In the genomic region with DNA sequence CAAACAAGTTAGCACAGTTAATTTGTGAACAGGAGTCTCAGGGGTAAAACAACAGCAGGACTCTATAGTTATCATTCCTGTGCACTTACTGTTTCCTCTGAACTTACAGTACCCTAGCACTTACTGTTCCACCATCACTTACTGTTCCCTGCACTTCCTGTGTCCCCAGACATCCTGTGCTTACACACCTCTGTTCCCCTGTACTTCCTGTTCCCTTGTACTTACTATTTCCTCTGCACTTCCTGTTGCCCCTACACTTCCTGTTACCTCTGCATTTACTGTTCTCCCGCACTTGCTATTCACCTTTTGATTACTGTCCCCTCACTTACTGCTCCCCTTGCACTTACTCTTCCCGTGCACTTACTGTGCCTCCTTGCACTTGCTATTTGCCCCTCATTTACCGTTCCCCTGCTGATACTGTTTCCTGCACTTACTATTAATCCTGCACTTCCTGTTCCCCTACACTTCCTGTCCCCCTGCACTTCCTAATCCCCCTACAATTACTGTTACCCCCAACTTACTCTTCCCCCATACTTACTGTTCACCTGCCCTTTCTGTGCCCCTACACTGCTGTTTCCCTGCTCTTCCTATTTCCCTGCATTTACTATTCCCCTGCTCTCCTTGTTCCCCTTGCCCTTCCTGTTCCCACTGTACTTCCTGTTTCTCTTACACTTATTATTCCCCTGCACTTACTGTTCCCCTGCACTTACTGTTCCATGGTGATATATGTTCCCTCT, we compare ENCODE assay signal across 13 cellular contexts. TPM values are rescaled to one million over a fixed set of nuclear protein-coding genes. Genes with fewer than 3 reads are reported as not detected.
DNase-seq lines count a peak whose midpoint lies in the region; ATAC-seq and TF ChIP-seq lines count a peak whose summit lies in the region.
"Had no signal": no experiment of that assay in that cellular context is flagged by ENCODE, and none has a peak within 500 bp of the region (broad histone marks: within the 10 kb centered on the region; RNA-seq: fewer than 3 reads in every experiment).

No MANE protein-coding gene starts in this region.

- H3K36me3 ChIP-seq in SK-N-SH (replicated peaks in 1 of 2; ENCODE audit: control insufficient read depth in 1 of 2, insufficient read depth in 2 of 2, low read length in 1 of 2): no peaks in the 10 kb centered on the region
- no peaks in the 10 kb centered on the region for H3K36me3 ChIP-seq in SK-N-MC (ENCODE audit: insufficient read depth, low read length)
- H3K36me3 ChIP-seq in naive thymus-derived CD4-positive, alpha-beta T cell (ENCODE audit: control insufficient read depth in 2 of 3, insufficient read depth in 3 of 3, low read length in 3 of 3): no peaks in the 10 kb centered on the region
- H3K36me3 ChIP-seq: ovary had no signal

- H3K9me2 ChIP-seq in SK-N-SH: no peaks in the 10 kb centered on the region

- 74% methylated on average over 3 of the region's 3 CpGs for WGBS in SK-N-SH (ENCODE audit: low lambda C conversion rate)

- no peak overlapping the region for H3K27ac ChIP-seq in SK-N-SH (ENCODE audit: low read depth in 2 of 2, low read length in 1 of 2)
- H3K27ac ChIP-seq in SK-N-MC: peak overlapping the region; percentile 33; the same call in 1 of the 2 replicates
- H3K27ac ChIP-seq in naive thymus-derived CD4-positive, alpha-beta T cell (ENCODE audit: low read depth, low read length): no peak overlapping the region
- H3K27ac ChIP-seq: ovary had no signal

- H3K9me3 ChIP-seq in SK-N-SH (no peaks in the 10 kb centered on the region), SK-N-MC (ENCODE audit: low read depth, low read length) (peaks cover 2% of the 10 kb centered on the region; the same call in 1 of the 2 replicates)
- peaks cover 0 to 12% (median 8%) of the 10 kb centered on the region in 3 experiments for H3K9me3 ChIP-seq in naive thymus-derived CD4-positive, alpha-beta T cell (ENCODE audit: control insufficient read depth in 2 of 3, low read length in 3 of 3)
- H3K9me3 ChIP-seq: ovary had no signal

- H3K4me3 ChIP-seq in SK-N-SH (ENCODE audit: low read depth in 2 of 2, low read length in 1 of 2): no peak overlapping the region
- H3K4me3 ChIP-seq in Jurkat, Clone E6-1 (ENCODE audit: low read length): no peak overlapping the region
- H3K4me3 ChIP-seq in SK-N-MC: peak overlapping the region; percentile 33
- no peak overlapping the region for H3K4me3 ChIP-seq in naive thymus-derived CD4-positive, alpha-beta T cell (ENCODE audit: low read length)
- H3K4me3 ChIP-seq: ovary had no signal

- H2AFZ ChIP-seq in SK-N-SH (ENCODE audit: low read depth): 0 out of 2 replicates have a peak overlapping the region, but pooled peaks have one; percentile 35

- no peaks in the 10 kb centered on the region for H3K79me2 ChIP-seq in SK-N-SH (ENCODE audit: insufficient read depth)

- no peak for TF ChIP-seq RAD21 in SK-N-SH (IDR thresholded peaks at IDR 0.05; ENCODE audit: low read length)

- intact Hi-C loops in naive thymus-derived CD4-positive, alpha-beta T cell (cut with micrococcal nuclease): no loop called here

- CTCF ChIA-PET in SK-N-SH (lab: Yijun Ruan, JAX): no interaction called here
- CTCF ChIA-PET in naive thymus-derived CD4-positive, alpha-beta T cell (lab: Charles Lee): no interaction called here
- CTCF ChIA-PET in activated CD4-positive, alpha-beta T cell treated with anti-CD3 and anti-CD28 coated beads, Interleukin-2, amount 10 ng/mL, durations not matched to agents 7 days and 5 days (lab: Charles Lee): no interaction called here

- H3K9ac ChIP-seq in SK-N-SH (no peak overlapping the region), SK-N-MC (ENCODE audit: insufficient read length) (no peak overlapping the region)

- peaks cover 0 to 5% (median 3%) of the 10 kb centered on the region in 5 donors for H3K27me3 Mint-ChIP-seq in naive thymus-derived CD4-positive, alpha-beta T cell
- H3K27me3 Mint-ChIP-seq in activated CD4-positive, alpha-beta T cell treated with anti-CD3 and anti-CD28 coated beads, Interleukin-2, amount 10 ng/mL, durations not matched to agents 7 days and 5 days: peaks cover 4% of the 10 kb centered on the region

- TF ChIP-seq CTCF in SK-N-SH (IDR thresholded peaks at IDR 0.05): no peak

- H3K9me3 Mint-ChIP-seq in naive thymus-derived CD4-positive, alpha-beta T cell: peaks cover 6 to 24% (median 13%) of the 10 kb centered on the region in 11 donors
- peaks cover 12% of the 10 kb centered on the region for H3K9me3 Mint-ChIP-seq in activated CD4-positive, alpha-beta T cell treated with anti-CD3 and anti-CD28 coated beads, Interleukin-2, amount 10 ng/mL, durations not matched to agents 7 days and 5 days

- no peaks in the 10 kb centered on the region for H4K20me1 ChIP-seq in SK-N-SH (ENCODE audit: insufficient read depth)

- H3K36me3 Mint-ChIP-seq in naive thymus-derived CD4-positive, alpha-beta T cell: peaks cover 0 to 12% (median 7%) of the 10 kb centered on the region in 5 donors
- peaks cover 6% of the 10 kb centered on the region for H3K36me3 Mint-ChIP-seq in activated CD4-positive, alpha-beta T cell treated with anti-CD3 and anti-CD28 coated beads, Interleukin-2, amount 10 ng/mL, durations not matched to agents 7 days and 5 days (ENCODE audit: low read depth)

- peak overlapping the region in 8 of 9 donors; percentile 6 to 83 (median 56) for H3K27ac Mint-ChIP-seq in naive thymus-derived CD4-positive, alpha-beta T cell
- H3K27ac Mint-ChIP-seq in activated CD4-positive, alpha-beta T cell treated with anti-CD3 and anti-CD28 coated beads, Interleukin-2, amount 10 ng/mL, durations not matched to agents 7 days and 5 days: no peak overlapping the region
- H3K27ac Mint-ChIP-seq: memory B cell; T-helper 1 cell treated with Interleukin-12 subunit alpha and Interleukin-12 subunit beta and Interleukin-4 antibody, amounts not matched to agents 30 μg/mL and 1 μg/mL, for 36 hours had no signal

- no peaks in the 10 kb centered on the region; a peak in 1 of 4 replicates for H3K4me1 ChIP-seq in SK-N-SH (ENCODE audit: control insufficient read depth in 1 of 2, insufficient read depth in 2 of 2, low read depth in 1 of 2, low read length in 1 of 2)
- no peaks in the 10 kb centered on the region for H3K4me1 ChIP-seq in naive thymus-derived CD4-positive, alpha-beta T cell (ENCODE audit: control insufficient read depth in 2 of 2, insufficient read depth in 2 of 2, low read length in 2 of 2)

- no peak for DNase-seq in SK-N-SH
- DNase-seq in Jurkat, Clone E6-1 (ENCODE audit: low read depth, low spot score): peak; percentile 54
- DNase-seq in SK-N-MC (ENCODE audit: low read depth, low spot score): peak; percentile 50
- peak in 2 of 9 donors; percentile 28 to 33 for DNase-seq in naive thymus-derived CD4-positive, alpha-beta T cell
- no peak for DNase-seq in activated CD4-positive, alpha-beta T cell treated with anti-CD3 and anti-CD28 coated beads, Interleukin-2, amount 10 ng/mL, durations not matched to agents 7 days and 5 days
- DNase-seq: NCI-H1436, ovary had no signal

- H3K27me3 ChIP-seq in SK-N-SH (ENCODE audit: insufficient read depth): no peaks in the 10 kb centered on the region
- H3K27me3 ChIP-seq in naive thymus-derived CD4-positive, alpha-beta T cell (ENCODE audit: control insufficient read depth in 2 of 2, insufficient read depth in 2 of 2, low read length in 2 of 2): peaks cover 0 to 5% of the 10 kb centered on the region in 2 donors
- H3K27me3 ChIP-seq: ovary had no signal

- POLR2A ChIA-PET in SK-N-SH (lab: Yijun Ruan, JAX): no interaction called here
- POLR2A ChIA-PET in naive thymus-derived CD4-positive, alpha-beta T cell (lab: Charles Lee): no interaction called here
- POLR2A ChIA-PET in activated CD4-positive, alpha-beta T cell treated with anti-CD3 and anti-CD28 coated beads, Interleukin-2, amount 10 ng/mL, durations not matched to agents 7 days and 5 days (lab: Charles Lee): no interaction called here

- H3F3A ChIP-seq in SK-N-SH (replicated peaks; ENCODE audit: insufficient read depth): no peaks in the 10 kb centered on the region

- H3K4me3 Mint-ChIP-seq in naive thymus-derived CD4-positive, alpha-beta T cell: peak overlapping the region in 5 of 10 donors; percentile 1 to 67 (median 20)
- no peak overlapping the region for H3K4me3 Mint-ChIP-seq in activated CD4-positive, alpha-beta T cell treated with anti-CD3 and anti-CD28 coated beads, Interleukin-2, amount 10 ng/mL, durations not matched to agents 7 days and 5 days
- H3K4me3 Mint-ChIP-seq: memory B cell; T-helper 1 cell treated with Interleukin-12 subunit alpha and Interleukin-12 subunit beta and Interleukin-4 antibody, amounts not matched to agents 30 μg/mL and 1 μg/mL, for 36 hours had no signal

- no peak for ATAC-seq in SK-N-SH treated with all-trans-retinoic acid at 6 μM for 48 hours
- ATAC-seq in naive thymus-derived CD4-positive, alpha-beta T cell: no peak
- no peak for ATAC-seq in GM18907 (IDR thresholded peaks at IDR 0.05; ENCODE audit: unreplicated experiment)
- ATAC-seq in GM21360 (IDR thresholded peaks at IDR 0.05; ENCODE audit: unreplicated experiment): no peak
- ATAC-seq: activated naive CD4-positive, alpha-beta T cell treated with anti-CD3 and anti-CD28 coated beads, Interleukin-2, amount 50 U/mL, for 72 hours had no signal

- peaks cover 6 to 12% (median 11%) of the 10 kb centered on the region in 7 donors for H3K4me1 Mint-ChIP-seq in naive thymus-derived CD4-positive, alpha-beta T cell
- peaks cover 9% of the 10 kb centered on the region for H3K4me1 Mint-ChIP-seq in activated CD4-positive, alpha-beta T cell treated with anti-CD3 and anti-CD28 coated beads, Interleukin-2, amount 10 ng/mL, durations not matched to agents 7 days and 5 days

- TF ChIP-seq EP300 in SK-N-SH (IDR thresholded peaks at IDR 0.05; ENCODE audit: borderline replicate concordance in 1 of 2, low read depth in 1 of 2, low read length in 1 of 2): no peak

- H3K4me2 ChIP-seq in SK-N-SH: no peak overlapping the region

TF ChIP-seq in SK-N-SH treated with all-trans-retinoic acid at 6 μM for 48 hours, 23 proteins besides CTCF, POLR2A, EP300 and RAD21 (continues in another document):
- TF ChIP-seq RARB (CRISPR knock-in tag; IDR thresholded peaks at IDR 0.05): no peak

RNA-seq across cellular contexts. Expression of a gene that starts 30.3 kb away (rescaled TPM):
- polyA plus RNA-seq in SK-N-SH (2012; rRNA removed): 26.3 and 31.6 TPM in 2 replicates
- 11.8 and 18.8 TPM in 2 replicates for polyA plus RNA-seq in SK-N-SH (2012; cell fraction: cytosol; rRNA removed)
- 41.2 and 42.1 TPM in 2 replicates for polyA plus RNA-seq in SK-N-SH (2012; cell fraction: nucleus; rRNA removed)
- 35.2 TPM for polyA plus RNA-seq in Jurkat, Clone E6-1 (2012; ENCODE audit: insufficient read depth, insufficient read length)
- total RNA-seq in naive thymus-derived CD4-positive, alpha-beta T cell: 10 to 100 TPM; 13.6 to 30.6 (median 24.5) TPM
- polyA plus RNA-seq in naive thymus-derived CD4-positive, alpha-beta T cell: 10 to 100 TPM; 15.5 to 33.8 TPM
- total RNA-seq in activated CD4-positive, alpha-beta T cell treated with anti-CD3 and anti-CD28 coated beads, Interleukin-2, amount 10 ng/mL, durations not matched to agents 7 days and 5 days: 10 to 100 TPM; 27.1 to 30.6 TPM

RNA-seq across cellular contexts. Expression of a gene that starts 38.0 kb away (rescaled TPM):
- polyA plus RNA-seq in SK-N-SH (2012; rRNA removed): 39.8 and 56.9 TPM in 2 replicates
- polyA plus RNA-seq in SK-N-SH (2012; cell fraction: cytosol; rRNA removed): 18.6 and 29.9 TPM in 2 replicates
- 36.3 and 41.6 TPM in 2 replicates for polyA plus RNA-seq in SK-N-SH (2012; cell fraction: nucleus; rRNA removed)
- 153 TPM for polyA plus RNA-seq in Jurkat, Clone E6-1 (2012; ENCODE audit: insufficient read depth, insufficient read length)
- total RNA-seq in naive thymus-derived CD4-positive, alpha-beta T cell: 100 to 1,000 TPM in 1 of 5 experiments, 10 to 100 TPM in 3, 1 to 10 TPM in 1; 8.8 to 126 (median 11.3) TPM
- polyA plus RNA-seq in naive thymus-derived CD4-positive, alpha-beta T cell: 10 to 100 TPM; 11.5 to 14.5 TPM
- total RNA-seq in activated CD4-positive, alpha-beta T cell treated with anti-CD3 and anti-CD28 coated beads, Interleukin-2, amount 10 ng/mL, durations not matched to agents 7 days and 5 days: 100 to 1,000 TPM; 127 to 131 TPM

Comparison
In these comparisons a context has a peak if more than half of its experiments do, and no peak if none do; other contexts are left out.
1. DNase-seq: peak in Jurkat, Clone E6-1 (single experiment) and SK-N-MC (single experiment); none in SK-N-SH (single experiment) and activated CD4-positive, alpha-beta T cell treated with anti-CD3 and anti-CD28 coated beads, Interleukin-2, amount 10 ng/mL, durations not matched to agents 7 days and 5 days (single experiment).